ENCODE assay signal across 18 cellular contexts in the genomic region with DNA sequence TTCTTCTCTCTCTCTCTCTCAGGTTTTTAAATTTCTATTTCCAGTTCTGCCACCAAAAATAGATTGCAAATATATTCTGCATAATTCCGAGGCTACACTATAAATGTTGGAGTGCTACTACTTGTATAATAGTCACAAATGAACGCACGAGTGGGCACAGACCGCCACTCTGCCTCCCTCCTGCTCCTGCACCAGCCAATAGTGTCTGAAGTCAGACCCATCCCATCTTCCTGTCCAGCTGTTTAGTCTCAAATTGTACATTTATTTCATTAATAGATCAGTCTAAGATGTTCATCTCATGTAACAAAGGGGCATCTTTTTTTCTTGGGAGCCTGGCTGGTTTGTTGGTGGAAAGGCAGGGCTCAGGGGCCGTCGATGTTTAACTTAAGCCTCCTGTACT.
A peak's percentile ranks its signal among the peaks of the same experiment; 100 is the strongest.
DNase-seq lines count a peak whose midpoint lies in the region; ATAC-seq and TF ChIP-seq lines count a peak whose summit lies in the region.
"Had no signal": no experiment of that assay in that cellular context is flagged by ENCODE, and none has a peak within 500 bp of the region (broad histone marks: within the 10 kb centered on the region; RNA-seq: fewer than 3 reads in every experiment).

No MANE protein-coding gene starts in this region.

- H3K9ac ChIP-seq in BLaER1 = peak overlapping the region; percentile 20

- H3K4me3 Mint-ChIP-seq in stimulated activated memory B cell treated with anti-CD40 and anti-IgM and Interleukin-4, amounts not matched to agents 10 μg/mL and 1 μg/mL and 100 μg/mL, for 72 hours = no peak overlapping the region
- H3K4me3 Mint-ChIP-seq: CD8-positive, alpha-beta T cell; H9 had no signal

- H3K9me2 ChIP-seq in DOHH2 (replicated peaks; ENCODE audit: control insufficient read depth, low read length) = no peaks in the 10 kb centered on the region

- no peaks in the 10 kb centered on the region for H3K9me3 Mint-ChIP-seq in stimulated activated memory B cell treated with anti-CD40 and anti-IgM and Interleukin-4, amounts not matched to agents 10 μg/mL and 1 μg/mL and 100 μg/mL, for 72 hours
- H3K9me3 Mint-ChIP-seq: CD8-positive, alpha-beta T cell had no signal

- H3F3A ChIP-seq in DOHH2 (ENCODE audit: control insufficient read depth, insufficient read depth) = no peaks in the 10 kb centered on the region

- H3K36me3 Mint-ChIP-seq in stimulated activated memory B cell treated with anti-CD40 and anti-IgM and Interleukin-4, amounts not matched to agents 10 μg/mL and 1 μg/mL and 100 μg/mL, for 72 hours = no peaks in the 10 kb centered on the region
- H3K36me3 Mint-ChIP-seq: CD8-positive, alpha-beta T cell had no signal

- H3K4me3 ChIP-seq in BLaER1 (0 out of 2 replicates have a peak overlapping the region, but pooled peaks have one; percentile 4), DOHH2 (ENCODE audit: low read length) (0 out of 2 replicates have a peak overlapping the region, but pooled peaks have one; percentile 6), esophagus (ENCODE audit: low read depth in 1 of 2, low read length in 2 of 2) (no peak overlapping the region)
- H3K4me3 ChIP-seq: GM12878, SJSA1 had no signal

- H3K4me1 ChIP-seq in BLaER1 (peaks cover 77% of the 10 kb centered on the region), DOHH2 (ENCODE audit: control insufficient read depth, low read length) (peaks cover 18% of the 10 kb centered on the region), esophagus (ENCODE audit: control insufficient read depth in 2 of 2, insufficient read depth in 2 of 2, low read length in 1 of 2) (peaks cover 5 to 24% of the 10 kb centered on the region in 2 donors)
- H3K4me1 ChIP-seq: BE2C had no signal

- H3K36me3 ChIP-seq in BLaER1 = no peaks in the 10 kb centered on the region
- H3K36me3 ChIP-seq in DOHH2 (ENCODE audit: control insufficient read depth, low read length) = no peaks in the 10 kb centered on the region
- no peaks in the 10 kb centered on the region for H3K36me3 ChIP-seq in esophagus (ENCODE audit: control insufficient read depth in 2 of 2, insufficient read depth in 2 of 2, low read length in 1 of 2)
- H3K36me3 ChIP-seq: BE2C, SJSA1 had no signal

- H4K20me1 ChIP-seq in BLaER1 (no peaks in the 10 kb centered on the region), DOHH2 (ENCODE audit: control insufficient read depth, insufficient read depth, low read depth, low read length) (no peaks in the 10 kb centered on the region)

- WGBS in esophagus, 2 donors = 74 to 76% methylated on average over 6 of the region's 6 CpGs

- no peaks in the 10 kb centered on the region for H3K9me3 ChIP-seq in BLaER1
- no peaks in the 10 kb centered on the region for H3K9me3 ChIP-seq in DOHH2 (ENCODE audit: control insufficient read depth, insufficient read depth, low read length)
- no peaks in the 10 kb centered on the region for H3K9me3 ChIP-seq in esophagus (ENCODE audit: control insufficient read depth in 2 of 2, insufficient read depth in 1 of 2, low read depth in 1 of 2, low read length in 1 of 2)
- H3K9me3 ChIP-seq: BE2C had no signal

- DNase-seq in central memory CD4-positive, alpha-beta T cell = no peak
- no peak for DNase-seq in Ammon's horn (ENCODE audit: low spot score)
- DNase-seq in activated CD4-positive, alpha-beta T cell treated with anti-CD3 and anti-CD28 coated beads for 4 hours = no peak
- DNase-seq: BE2C; CD8-positive, alpha-beta T cell; DND-41; GDM1; H9; NCI-H187; NCI-H446; RPMI8226 had no signal

- no peaks in the 10 kb centered on the region for H3K27me3 Mint-ChIP-seq in stimulated activated memory B cell treated with anti-CD40 and anti-IgM and Interleukin-4, amounts not matched to agents 10 μg/mL and 1 μg/mL and 100 μg/mL, for 72 hours

- TF ChIP-seq CTCF in DOHH2 (IDR thresholded peaks at IDR 0.05; ENCODE audit: low read depth, low read length, poor library complexity, severe bottlenecking) = no peak

- H3K27me3 ChIP-seq in BLaER1 (no peaks in the 10 kb centered on the region), DOHH2 (ENCODE audit: control insufficient read depth, low read length) (no peaks in the 10 kb centered on the region), esophagus (ENCODE audit: control insufficient read depth in 1 of 2, insufficient read depth in 2 of 2, low read length in 2 of 2) (no peaks in the 10 kb centered on the region)
- H3K27me3 ChIP-seq: BE2C, SJSA1 had no signal

- H3K79me2 ChIP-seq in DOHH2 (ENCODE audit: control insufficient read depth, low read length) = no peaks in the 10 kb centered on the region

- H3K4me1 Mint-ChIP-seq in stimulated activated memory B cell treated with anti-CD40 and anti-IgM and Interleukin-4, amounts not matched to agents 10 μg/mL and 1 μg/mL and 100 μg/mL, for 72 hours = peaks cover 32% of the 10 kb centered on the region

- ATAC-seq in stimulated activated memory B cell treated with anti-CD40 and anti-IgM and Interleukin-4, amounts not matched to agents 10 μg/mL and 1 μg/mL and 100 μg/mL, for 72 hours = no peak
- ATAC-seq: CD8-positive, alpha-beta T cell; GM12878 had no signal

- H3K27ac Mint-ChIP-seq in stimulated activated memory B cell treated with anti-CD40 and anti-IgM and Interleukin-4, amounts not matched to agents 10 μg/mL and 1 μg/mL and 100 μg/mL, for 72 hours = peak overlapping the region; percentile 51
- H3K27ac Mint-ChIP-seq: CD8-positive, alpha-beta T cell; H9 had no signal

- H3K4me2 ChIP-seq in BLaER1 (peak overlapping the region; percentile 85), DOHH2 (ENCODE audit: low read length) (peak overlapping the region; percentile 40)

- H3K27ac ChIP-seq in BLaER1 (peak overlapping the region; percentile 72), DOHH2 (ENCODE audit: low read depth, low read length) (no peak overlapping the region), esophagus (ENCODE audit: low read depth in 2 of 2, low read length in 1 of 2) (peak overlapping the region; percentile 40 to 74)
- H3K27ac ChIP-seq: HL-60, SJSA1 had no signal

Comparison
In these comparisons a context has a peak if more than half of its experiments do, and no peak if none do; other contexts are left out.
1. H3K4me3 ChIP-seq: peak in BLaER1 (single experiment) and DOHH2 (single experiment); none in esophagus (0 of 2).